ENCODE assay signal across 24 cellular contexts in genomic region chr10:51607436-51607835, GRCh38.
"Had no signal": no experiment of that assay in that cellular context is flagged by ENCODE, and none has a peak within 500 bp of the region (broad histone marks: within the 10 kb centered on the region; RNA-seq: fewer than 3 reads in every experiment).

No MANE protein-coding gene starts in this region.

- H3K27ac ChIP-seq: cardiac muscle cell, coronary artery, dorsolateral prefrontal cortex, gastrocnemius medialis, spleen, testis, transverse colon, VCaP had no signal

- DNase-seq: activated CD4-positive, alpha-beta memory T cell treated with anti-CD3 and anti-CD28 coated beads for 36 hours; activated CD4-positive, alpha-beta T cell treated with anti-CD3 and anti-CD28 coated beads for 4 hours; activated CD8-positive, alpha-beta memory T cell treated with anti-CD3 and anti-CD28 coated beads, Interleukin-2, amount 50 U/mL, for 4 hours; activated gamma-delta T cell treated with Interleukin-2 at 50 U/mL for 16 hours; activated naive CD8-positive, alpha-beta T cell treated with anti-CD3 and anti-CD28 coated beads, Interleukin-2, amount 50 U/mL, for 24 hours; activated T-cell treated with anti-CD3 and anti-CD28 coated beads, Interleukin-2, amount 50 U/mL, for 24 hours; amygdala; dorsolateral prefrontal cortex; effector memory CD8-positive, alpha-beta T cell; erythroblast; gastrocnemius medialis; glutamatergic neuron; left cardiac atrium; left ventricle myocardium superior; nephron progenitor cell; right cardiac atrium; spleen; stimulated activated naive CD4-positive, alpha-beta T cell treated with Interleukin-2 at 50 U/mL for 16 hours; testis; transverse colon had no signal

- H3K4me1 ChIP-seq: spleen, testis, transverse colon had no signal

- H3K4me3 ChIP-seq: cardiac muscle cell, coronary artery, dorsolateral prefrontal cortex, gastrocnemius medialis, spleen, testis, transverse colon had no signal

- H3K27me3 ChIP-seq: cardiac muscle cell, dorsolateral prefrontal cortex, gastrocnemius medialis, spleen, testis, transverse colon had no signal

- FAIRE-seq: keratinocyte had no signal

- H3K36me3 ChIP-seq: cardiac muscle cell, gastrocnemius medialis, spleen, transverse colon had no signal

- H3K9me3 ChIP-seq: gastrocnemius medialis, testis, transverse colon had no signal
